Comparison of ENCODE assay signal across 9 cellular contexts in the genomic region with DNA sequence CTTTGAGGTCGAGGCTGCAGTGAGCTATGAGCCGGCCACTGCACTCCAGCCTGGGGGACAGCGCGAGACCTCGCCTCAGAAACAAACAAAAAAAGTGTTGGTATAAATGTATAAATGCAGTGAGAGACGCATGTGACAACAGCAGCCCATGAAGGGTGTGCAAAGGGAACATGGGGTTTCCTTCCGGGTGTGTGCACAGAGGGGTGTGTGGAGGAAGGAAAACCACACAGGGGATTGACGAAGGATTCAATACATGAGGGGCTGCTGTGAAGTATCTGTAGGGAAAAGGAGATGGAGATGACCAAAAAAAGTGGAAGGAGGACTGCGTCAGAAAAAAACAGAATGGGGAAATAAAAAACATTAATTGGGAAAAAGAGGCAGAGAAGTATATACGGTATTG. TPM values are rescaled to one million over a fixed set of nuclear protein-coding genes. Genes with fewer than 3 reads are reported as not detected.
DNase-seq lines count a peak whose midpoint lies in the region; ATAC-seq and TF ChIP-seq lines count a peak whose summit lies in the region.
"Had no signal": no experiment of that assay in that cellular context is flagged by ENCODE, and none has a peak within 500 bp of the region (broad histone marks: within the 10 kb centered on the region; RNA-seq: fewer than 3 reads in every experiment).

No MANE protein-coding gene starts in this region.

- H3K79me2 ChIP-seq in MM.1S (ENCODE audit: low read length) (peaks cover 17% of the 10 kb centered on the region), neural cell (replicated peaks; ENCODE audit: insufficient read depth, low read length) (peaks cover 3% of the 10 kb centered on the region)

- H3K4me3 ChIP-seq in MM.1S (ENCODE audit: low read length): peak overlapping the region; percentile 87
- H3K4me3 ChIP-seq in duodenal mucosa (ENCODE audit: low read depth in 1 of 2, low read length in 2 of 2): peak overlapping the region; percentile 94 to 97
- peak overlapping the region; percentile 96 for H3K4me3 ChIP-seq in neural cell (ENCODE audit: low read length)

- H2AFZ ChIP-seq in MM.1S (ENCODE audit: low read length): no peak overlapping the region
- no peak overlapping the region for H2AFZ ChIP-seq in neural cell (ENCODE audit: low read depth, low read length)

- no peaks in the 10 kb centered on the region for H3K9me3 ChIP-seq in CD4-positive, alpha-beta T cell (ENCODE audit: control insufficient read depth, low read length)
- H3K9me3 ChIP-seq in MM.1S (replicated peaks; ENCODE audit: insufficient read depth, low read length) (no peaks in the 10 kb centered on the region), duodenal mucosa (ENCODE audit: control insufficient read depth in 1 of 2, low read length in 2 of 2) (no peaks in the 10 kb centered on the region), neural cell (ENCODE audit: low read length) (no peaks in the 10 kb centered on the region)

- H3K4me3 Mint-ChIP-seq in CD4-positive, alpha-beta T cell: peak overlapping the region; percentile 98

- no peaks in the 10 kb centered on the region for H3K9me3 Mint-ChIP-seq in CD4-positive, alpha-beta T cell

- TF ChIP-seq RAD21 in neural cell (conservative IDR thresholded peaks at IDR 0.05): no peak

- no peak for TF ChIP-seq CTCF in CD4-positive, alpha-beta T cell (IDR thresholded peaks at IDR 0.05)
- TF ChIP-seq CTCF in MM.1S (IDR thresholded peaks at IDR 0.05; ENCODE audit: low read length): no peak
- TF ChIP-seq CTCF in neural cell (IDR thresholded peaks at IDR 0.05; ENCODE audit: poor library complexity, severe bottlenecking): no peak

- H3K36me3 ChIP-seq in MM.1S (replicated peaks; ENCODE audit: insufficient read depth, low read length): no peaks in the 10 kb centered on the region
- H3K36me3 ChIP-seq in duodenal mucosa (ENCODE audit: control insufficient read depth in 1 of 2, insufficient read depth in 2 of 2, low read length in 2 of 2): peaks cover 8 to 31% of the 10 kb centered on the region in 2 donors
- no peaks in the 10 kb centered on the region for H3K36me3 ChIP-seq in neural cell (ENCODE audit: insufficient read depth, low read length)

- H3K4me2 ChIP-seq in MM.1S (ENCODE audit: low read depth, low read length) (peak overlapping the region; percentile 78), neural cell (ENCODE audit: low read length) (peak overlapping the region; percentile 70)

- H3K27ac ChIP-seq in CD4-positive, alpha-beta T cell (ENCODE audit: low read depth, low read length): no peak overlapping the region
- H3K27ac ChIP-seq in MM.1S (ENCODE audit: low read length) (no peak overlapping the region), duodenal mucosa (ENCODE audit: low read depth, low read length) (no peak overlapping the region), neural cell (ENCODE audit: low read length) (no peak overlapping the region)

- peaks cover 40% of the 10 kb centered on the region for H3K36me3 Mint-ChIP-seq in CD4-positive, alpha-beta T cell (ENCODE audit: low read depth)

- peak overlapping the region; percentile 75; the same call in 1 of the 2 replicates for H3K9ac ChIP-seq in MM.1S (ENCODE audit: low read length)
- peak overlapping the region; percentile 84 to 90 for H3K9ac ChIP-seq in duodenal mucosa (ENCODE audit: low read depth in 1 of 2, low read length in 2 of 2)
- peak overlapping the region; percentile 80 for H3K9ac ChIP-seq in neural cell (ENCODE audit: low read length)

- no peak for DNase-seq in CD4-positive, alpha-beta T cell
- DNase-seq in MM.1S (no peak), NCI-H2227 treated with DMSO at 0.1 percent for 48 hours (lab: John Stamatoyannopoulos, UW) (no peak), NCI-H226 (no peak), NCI-H510A (lab: John Stamatoyannopoulos, UW) (no peak), KG1 (lab: John Stamatoyannopoulos, UW) (no peak)

- no peaks in the 10 kb centered on the region for H3K9me2 ChIP-seq in MM.1S (replicated peaks; ENCODE audit: insufficient read depth, low read length)
- no peaks in the 10 kb centered on the region for H3K9me2 ChIP-seq in neural cell (ENCODE audit: insufficient read depth, low read length)

- POLR2A ChIA-PET in CD4-positive, alpha-beta T cell (lab: Charles Lee): no interaction called here

- H4K20me1 ChIP-seq in MM.1S (ENCODE audit: insufficient read depth, low read length) (no peaks in the 10 kb centered on the region), neural cell (ENCODE audit: insufficient read depth) (no peaks in the 10 kb centered on the region)

- peaks cover 10% of the 10 kb centered on the region for H3K27me3 Mint-ChIP-seq in CD4-positive, alpha-beta T cell

- TF ChIP-seq EP300 in neural cell (conservative IDR thresholded peaks at IDR 0.05; ENCODE audit: poor library complexity, severe bottlenecking): no peak

- H3K4me1 Mint-ChIP-seq in CD4-positive, alpha-beta T cell (ENCODE audit: low read depth): peaks cover 19% of the 10 kb centered on the region

- peak overlapping the region; percentile 66 for H3K27ac Mint-ChIP-seq in CD4-positive, alpha-beta T cell

- no peak for ATAC-seq in CD4-positive, alpha-beta T cell (ENCODE audit: poor library complexity)

- intact Hi-C loops in CD4-positive, alpha-beta T cell (cut with DNase I, micrococcal nuclease): loop anchor here in 1 of 2 experiments (1.0 to 5.0 kb wide), 2 partner anchors 37 to 159 kb away; partner anchors contain the start of gene CLPX

- CTCF ChIA-PET in CD4-positive, alpha-beta T cell (lab: Charles Lee): no interaction called here

- no peaks in the 10 kb centered on the region for H3K27me3 ChIP-seq in CD4-positive, alpha-beta T cell (ENCODE audit: control insufficient read depth, insufficient read depth, low read length)
- H3K27me3 ChIP-seq in MM.1S (replicated peaks; ENCODE audit: insufficient read depth, low read length): no peaks in the 10 kb centered on the region
- H3K27me3 ChIP-seq in duodenal mucosa (ENCODE audit: control insufficient read depth in 1 of 2, insufficient read depth in 2 of 2, low read length in 2 of 2): no peaks in the 10 kb centered on the region
- no peaks in the 10 kb centered on the region for H3K27me3 ChIP-seq in neural cell (ENCODE audit: insufficient read depth, low read depth, low read length)

- no peaks in the 10 kb centered on the region for H3F3A ChIP-seq in MM.1S (ENCODE audit: insufficient read depth, low read length)
- H3F3A ChIP-seq in neural cell (ENCODE audit: insufficient read depth, low read length, poor library complexity, severe bottlenecking): no peaks in the 10 kb centered on the region

- 0 out of 2 replicates have a peak, but pooled peaks cover 10% of the 10 kb centered on the region for H3K4me1 ChIP-seq in MM.1S (ENCODE audit: low read length)
- peaks cover 19 to 20% of the 10 kb centered on the region in 2 donors for H3K4me1 ChIP-seq in duodenal mucosa (ENCODE audit: control insufficient read depth in 1 of 2, insufficient read depth in 2 of 2, low read length in 2 of 2)

TF ChIP-seq in neural cell, 6 proteins besides CTCF, POLR2A, EP300 and RAD21:
- TF ChIP-seq MXI1 (conservative IDR thresholded peaks at IDR 0.05; ENCODE audit: poor library complexity, severe bottlenecking) (no peak), POLR2AphosphoS5 (IDR thresholded peaks at IDR 0.05) (no peak), EZH2 (IDR thresholded peaks at IDR 0.05; ENCODE audit: borderline replicate concordance, insufficient read depth, low read length, poor library complexity, severe bottlenecking) (no peak), SMC3 (conservative IDR thresholded peaks at IDR 0.05; ENCODE audit: poor library complexity) (no peak), TAF1 (IDR thresholded peaks at IDR 0.05; ENCODE audit: low read depth) (no peak)
- TF ChIP-seq, protein P1, sequence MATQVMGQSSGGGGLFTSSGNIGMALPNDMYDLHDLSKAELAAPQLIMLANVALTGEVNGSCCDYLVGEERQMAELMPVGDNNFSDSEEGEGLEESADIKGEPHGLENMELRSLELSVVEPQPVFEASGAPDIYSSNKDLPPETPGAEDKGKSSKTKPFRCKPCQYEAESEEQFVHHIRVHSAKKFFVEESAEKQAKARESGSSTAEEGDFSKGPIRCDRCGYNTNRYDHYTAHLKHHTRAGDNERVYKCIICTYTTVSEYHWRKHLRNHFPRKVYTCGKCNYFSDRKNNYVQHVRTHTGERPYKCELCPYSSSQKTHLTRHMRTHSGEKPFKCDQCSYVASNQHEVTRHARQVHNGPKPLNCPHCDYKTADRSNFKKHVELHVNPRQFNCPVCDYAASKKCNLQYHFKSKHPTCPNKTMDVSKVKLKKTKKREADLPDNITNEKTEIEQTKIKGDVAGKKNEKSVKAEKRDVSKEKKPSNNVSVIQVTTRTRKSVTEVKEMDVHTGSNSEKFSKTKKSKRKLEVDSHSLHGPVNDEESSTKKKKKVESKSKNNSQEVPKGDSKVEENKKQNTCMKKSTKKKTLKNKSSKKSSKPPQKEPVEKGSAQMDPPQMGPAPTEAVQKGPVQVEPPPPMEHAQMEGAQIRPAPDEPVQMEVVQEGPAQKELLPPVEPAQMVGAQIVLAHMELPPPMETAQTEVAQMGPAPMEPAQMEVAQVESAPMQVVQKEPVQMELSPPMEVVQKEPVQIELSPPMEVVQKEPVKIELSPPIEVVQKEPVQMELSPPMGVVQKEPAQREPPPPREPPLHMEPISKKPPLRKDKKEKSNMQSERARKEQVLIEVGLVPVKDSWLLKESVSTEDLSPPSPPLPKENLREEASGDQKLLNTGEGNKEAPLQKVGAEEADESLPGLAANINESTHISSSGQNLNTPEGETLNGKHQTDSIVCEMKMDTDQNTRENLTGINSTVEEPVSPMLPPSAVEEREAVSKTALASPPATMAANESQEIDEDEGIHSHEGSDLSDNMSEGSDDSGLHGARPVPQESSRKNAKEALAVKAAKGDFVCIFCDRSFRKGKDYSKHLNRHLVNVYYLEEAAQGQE (IDR thresholded peaks at IDR 0.05; ENCODE audit: borderline replicate concordance): no peak

RNA-seq across cellular contexts. Expression of gene MTFMT, which starts 1.1 kb away (rescaled TPM):
- 1 to 10 TPM; 3.4 to 5.8 TPM for total RNA-seq in CD4-positive, alpha-beta T cell
- polyA plus RNA-seq in neural cell: 14.4 and 21.3 TPM in 2 replicates
- 18.9 and 21.7 TPM in 2 replicates for polyA minus RNA-seq in neural cell

RNA-seq across cellular contexts. Expression of gene SLC51B, which starts 16.8 kb away (rescaled TPM):
- total RNA-seq in CD4-positive, alpha-beta T cell: not detected
- polyA plus RNA-seq in neural cell: not detected in 2 replicates
- polyA minus RNA-seq in neural cell: not detected in 2 replicates
- total RNA-seq: RPMI7951 had no signal

RNA-seq across cellular contexts. Expression of gene SPG21, which starts 38.6 kb away (rescaled TPM):
- total RNA-seq in CD4-positive, alpha-beta T cell: 10 to 100 TPM; 29.4 to 32.7 TPM
- 67.6 and 67.7 TPM in 2 replicates for polyA plus RNA-seq in neural cell
- 62.6 and 63.8 TPM in 2 replicates for polyA minus RNA-seq in neural cell

RNA-seq across cellular contexts. Expression of gene RASL12, which starts 39.5 kb away (rescaled TPM):
- not detected for total RNA-seq in CD4-positive, alpha-beta T cell
- polyA plus RNA-seq in neural cell: not detected in 2 replicates
- polyA minus RNA-seq in neural cell: not detected in 2 replicates

RNA-seq across cellular contexts. Expression of gene KBTBD13, which starts 48.2 kb away (rescaled TPM):
- not detected for total RNA-seq in CD4-positive, alpha-beta T cell
- polyA plus RNA-seq in neural cell: not detected in 2 replicates
- polyA minus RNA-seq in neural cell: not detected in 2 replicates
- total RNA-seq: RPMI7951 had no signal
